Comparison of ENCODE assay signal across 9 cellular contexts in the genomic region with DNA sequence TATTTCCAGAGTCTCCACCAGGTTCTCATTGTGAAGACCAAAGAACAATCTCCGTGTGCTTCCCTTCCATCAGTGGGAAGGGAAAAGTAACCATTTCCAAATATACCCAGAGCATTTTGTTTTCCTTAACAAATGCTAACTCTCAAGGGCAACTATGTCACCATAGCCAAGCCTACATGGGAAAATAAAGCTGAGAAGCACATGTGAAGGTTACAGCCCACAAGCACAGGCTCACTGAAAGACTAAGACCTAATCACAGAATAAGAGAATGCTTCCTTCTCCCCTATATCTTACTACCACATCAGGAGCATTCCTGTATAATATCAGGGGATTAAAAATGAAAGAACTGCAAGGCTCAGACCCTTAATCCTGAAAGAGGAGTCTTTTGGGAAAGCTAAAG. TPM values are rescaled to one million over a fixed set of nuclear protein-coding genes. Genes with fewer than 3 reads are reported as not detected.
"Had no signal": no experiment of that assay in that cellular context is flagged by ENCODE, and none has a peak within 500 bp of the region (broad histone marks: within the 10 kb centered on the region; RNA-seq: fewer than 3 reads in every experiment).

No MANE protein-coding gene starts in this region.

- DNase-seq: IMR-90, KBM-7, KG1 had no signal

- H3K4me3 ChIP-seq: K562 had no signal

- FAIRE-seq: HTR-8/SVneo, K562 had no signal

- ATAC-seq: K562 had no signal

- H3K27me3 Mint-ChIP-seq: IgD-negative memory B cell had no signal

- H3K27ac Mint-ChIP-seq: IgD-negative memory B cell had no signal

- H3K27ac ChIP-seq: HL-60 had no signal

- H3K4me3 Mint-ChIP-seq: IgD-negative memory B cell had no signal

RNA-seq across cellular contexts. Expression of a gene that starts 28.2 kb away (rescaled TPM):
- total RNA-seq: HT-29, HT1080, IMR-90 had no signal
- polyA plus RNA-seq: IgD-negative memory B cell, IMR-90 had no signal
